ENCODE assay signal across 23 cellular contexts in the genomic region with DNA sequence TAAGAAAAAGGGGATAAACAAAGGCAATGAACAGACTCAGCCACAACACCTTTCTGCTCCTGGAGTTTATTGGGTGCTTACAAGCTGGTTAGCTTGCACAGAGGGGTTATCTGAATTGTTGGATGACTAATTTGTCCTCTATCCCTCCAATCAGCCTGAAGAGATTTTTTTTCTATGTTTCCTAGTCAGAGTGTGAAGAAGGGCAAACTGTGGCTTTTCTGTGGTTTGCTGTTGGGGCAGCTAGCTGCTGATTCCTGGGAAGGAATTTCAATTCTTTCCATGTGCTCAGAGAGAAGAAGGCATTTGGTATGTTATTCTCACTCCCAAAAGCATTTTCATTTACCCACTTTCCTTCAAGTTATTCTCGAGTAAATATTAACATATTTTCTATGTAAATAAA. TPM values are rescaled to one million over a fixed set of nuclear protein-coding genes. Genes with fewer than 3 reads are reported as not detected.
"Had no signal": no experiment of that assay in that cellular context is flagged by ENCODE, and none has a peak within 500 bp of the region (broad histone marks: within the 10 kb centered on the region; RNA-seq: fewer than 3 reads in every experiment).

No MANE protein-coding gene starts in this region.

- DNase-seq: KBM-7, MV-4-11, NCI-H1048, NCI-H1105, NCI-H1417, NCI-H1436 treated with DMSO at 0.1 percent for 48 hours, NCI-H1694, NCI-H187 treated with DMSO at 0.1 percent for 48 hours, NCI-H2029 treated with DMSO at 0.1 percent for 48 hours, NCI-H2171 treated with DMSO at 0.1 percent for 48 hours, NCI-H345, NCI-H524, NCI-H526 treated with DMSO at 0.1 percent for 48 hours, NCI-H748 treated with DMSO at 0.1 percent for 48 hours, Right ventricle myocardium superior, RPMI8226, SK-N-SH, SW 1271 had no signal

- H3K9ac ChIP-seq: SK-N-SH had no signal

- H3K9me3 ChIP-seq: SK-N-SH had no signal

RNA-seq across cellular contexts. Expression of a gene that starts 48.6 kb away (rescaled TPM):
- total RNA-seq: HT-29, LHCN-M2, MCF 10A, NCI-H460, SK-MEL-5 had no signal
- polyA plus RNA-seq: SK-N-SH had no signal
